ENCODE assay signal across 9 cellular contexts in the genomic region with DNA sequence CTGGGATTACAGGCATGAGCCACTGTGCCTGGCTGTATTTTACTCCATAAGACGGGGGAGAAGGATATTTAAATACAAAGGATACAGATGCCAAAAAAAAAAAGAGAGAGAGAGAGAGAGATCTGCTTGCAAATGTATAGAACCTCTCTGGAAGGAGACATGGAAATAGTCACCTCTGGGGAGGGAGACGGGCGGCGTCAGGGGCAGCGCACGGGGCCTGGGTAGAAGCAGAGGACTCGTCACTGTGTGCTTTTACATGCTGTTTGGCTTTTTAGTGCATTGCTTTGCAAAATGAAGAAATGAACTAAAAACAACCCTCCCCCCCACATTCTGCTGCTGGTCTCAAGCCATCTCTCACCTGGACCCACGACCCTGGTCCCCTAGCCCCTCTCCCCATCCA. TPM values are rescaled to one million over a fixed set of nuclear protein-coding genes. Genes with fewer than 3 reads are reported as not detected.
"Had no signal": no experiment of that assay in that cellular context is flagged by ENCODE, and none has a peak within 500 bp of the region (broad histone marks: within the 10 kb centered on the region; RNA-seq: fewer than 3 reads in every experiment).

No MANE protein-coding gene starts in this region.

- H3K4me3 ChIP-seq: GM23248, HAP-1, K562 had no signal

- ATAC-seq: HCT116, K562 had no signal

- DNase-seq: GM23248, GOT3, HFFc6, IMR-90, KG1 had no signal

- H3K27ac ChIP-seq: GM23248 had no signal

- H3K4me3 Mint-ChIP-seq: HFFc6 had no signal

- H3K9me3 ChIP-seq: HAP-1 had no signal

- H3K9me3 Mint-ChIP-seq: HFFc6 had no signal

- H3K27ac Mint-ChIP-seq: HFFc6 had no signal

RNA-seq across cellular contexts. Expression of a gene that starts 28.2 kb away (rescaled TPM):
- total RNA-seq: HT-29 had no signal

RNA-seq across cellular contexts. Expression of a gene that starts 29.6 kb away (rescaled TPM):
- total RNA-seq: GM23248, HFFc6, HT-29, IMR-90, K562 had no signal
